Comparison of ENCODE assay signal across 33 cellular contexts in the genomic region with DNA sequence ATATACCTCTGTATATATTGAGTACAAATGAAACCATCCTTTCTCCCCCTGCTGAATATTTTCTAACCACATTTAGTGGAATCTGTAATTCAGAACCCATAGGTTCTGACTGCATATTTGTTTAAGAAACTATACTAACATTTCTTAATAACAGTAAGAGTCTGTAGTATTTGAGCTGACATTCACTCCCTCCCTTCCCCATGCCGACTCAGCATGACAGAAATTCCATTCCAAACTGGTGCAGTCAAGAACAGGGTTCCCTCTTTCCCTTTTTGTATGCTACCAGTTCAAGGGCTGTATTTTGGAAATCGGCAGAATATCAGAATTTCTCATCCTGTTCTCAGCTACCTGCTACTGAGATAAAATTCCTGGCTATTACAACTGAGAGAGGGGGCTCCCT.
"Had no signal": no experiment of that assay in that cellular context is flagged by ENCODE, and none has a peak within 500 bp of the region (broad histone marks: within the 10 kb centered on the region; RNA-seq: fewer than 3 reads in every experiment).

No MANE protein-coding gene starts in this region.

- ATAC-seq: activated CD8-positive, alpha-beta T cell treated with anti-CD3 and anti-CD28 coated beads for 36 hours; activated naive CD4-positive, alpha-beta T cell treated with anti-CD3 and anti-CD28 coated beads, Interleukin-2, amount 50 U/mL, for 72 hours; activated T-cell treated with anti-CD3 and anti-CD28 coated beads, Interleukin-2, amount 50 U/mL, for 4 hours; activated T-cell treated with anti-CD3 and anti-CD28 coated beads, Interleukin-2, amount 50 U/mL, for 72 hours; activated T-helper 17 cell treated with anti-CD3 and anti-CD28 coated beads, Interleukin-2, amount 50 U/mL, for 72 hours had no signal

- H3K27me3 ChIP-seq: adrenal gland, cardiac muscle cell had no signal

- H3K27ac ChIP-seq: adrenal gland, cardiac muscle cell, VCaP had no signal

- H3K4me3 ChIP-seq: adrenal gland, cardiac muscle cell had no signal

- H3K4me1 ChIP-seq: adrenal gland had no signal

- FAIRE-seq: astrocyte, bronchial epithelial cell, TTC549 had no signal

- H3K36me3 ChIP-seq: adrenal gland, cardiac muscle cell had no signal

- DNase-seq: activated B cell treated with CpG ODN at 0.5 μM for 24 hours; activated CD4-positive, alpha-beta memory T cell treated with anti-CD3 and anti-CD28 coated beads for 36 hours; activated CD4-positive, alpha-beta T cell treated with anti-CD3 and anti-CD28 coated beads for 4 hours; activated CD4-positive, alpha-beta T cell treated with anti-CD3 and anti-CD28 coated beads, Interleukin-2, amount 10 ng/mL, durations not matched to agents 24 days and 14 days; activated CD4-positive, alpha-beta T cell treated with anti-CD3 and anti-CD28 coated beads, Interleukin-2, amount 50 U/mL, for 1 hour; activated CD4-positive, alpha-beta T cell treated with anti-CD3 and anti-CD28 coated beads, Interleukin-2, amount 50 U/mL, for 4 hours; activated CD4-positive, CD25-positive, alpha-beta regulatory T cell treated with anti-CD3 and anti-CD28 coated beads, Interleukin-2, amount 50 U/mL, for 72 hours; activated CD8-positive, alpha-beta memory T cell treated with anti-CD3 and anti-CD28 coated beads, Interleukin-2, amount 50 U/mL, for 4 hours; activated CD8-positive, alpha-beta T cell treated with anti-CD3 and anti-CD28 coated beads for 36 hours; activated effector memory CD4-positive, alpha-beta T cell treated with anti-CD3 and anti-CD28 coated beads, Interleukin-2, amount 50 U/mL, for 16 hours; activated gamma-delta T cell treated with Interleukin-2 at 50 U/mL for 16 hours; activated naive CD4-positive, alpha-beta T cell; activated naive CD4-positive, alpha-beta T cell treated with anti-CD3 and anti-CD28 coated beads for 36 hours; activated naive CD4-positive, alpha-beta T cell treated with anti-CD3 and anti-CD28 coated beads, Interleukin-2, amount 50 U/mL, for 16 hours; activated naive CD8-positive, alpha-beta T cell treated with anti-CD3 and anti-CD28 coated beads for 36 hours; activated T-cell treated with anti-CD3 and anti-CD28 coated beads for 4 hours; activated T-cell treated with anti-CD3 and anti-CD28 coated beads, Interleukin-2, amount 50 U/mL, for 1 hour; activated T-cell treated with anti-CD3 and anti-CD28 coated beads, Interleukin-2, amount 50 U/mL, for 4 hours; activated T-cell treated with anti-CD3 and anti-CD28 coated beads, Interleukin-2, amount 50 U/mL, for 72 hours; adrenal gland; amniotic stem cell; aorta; caudate nucleus; cerebellar nuclear complex; T-helper 2 cell; T-helper 9 cell had no signal
